ENCODE assay signal across 19 cellular contexts in the genomic region with DNA sequence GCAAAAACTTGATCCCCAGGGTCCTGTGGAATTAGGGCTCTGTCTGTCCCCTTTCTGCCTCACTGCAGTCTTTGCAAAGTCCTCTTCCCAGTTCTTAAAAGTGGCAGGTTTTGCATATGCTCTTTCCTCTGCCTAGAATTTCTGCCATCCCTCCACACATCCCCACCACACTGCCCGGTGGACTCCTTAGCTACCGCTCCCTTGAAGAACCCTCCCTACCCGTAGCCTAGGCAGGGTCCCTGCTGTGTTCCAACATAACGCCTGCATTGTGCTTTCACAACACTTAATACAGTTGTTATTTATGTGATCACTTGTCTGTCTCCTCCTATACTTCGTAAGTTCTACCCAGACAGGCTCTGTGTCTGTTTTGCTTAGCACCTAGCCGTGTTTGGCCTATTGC.
DNase-seq lines count a peak whose midpoint lies in the region; ATAC-seq and TF ChIP-seq lines count a peak whose summit lies in the region.
"Had no signal": no experiment of that assay in that cellular context is flagged by ENCODE, and none has a peak within 500 bp of the region (broad histone marks: within the 10 kb centered on the region; RNA-seq: fewer than 3 reads in every experiment).

No MANE protein-coding gene starts in this region.

- H3K4me3 ChIP-seq in Caco-2 (ENCODE audit: low read depth, low read length), result no peak overlapping the region
- H3K4me3 ChIP-seq in ascending aorta, result peak overlapping the region in 1 of 2 donors; percentile 31
- no peak overlapping the region for H3K4me3 ChIP-seq in iPS-20b (ENCODE audit: low read length)
- H3K4me3 ChIP-seq in stomach smooth muscle (ENCODE audit: low read length in 2 of 2), result no peak overlapping the region
- H3K4me3 ChIP-seq: HAP-1, MG63 had no signal

- H3K4me1 ChIP-seq in Caco-2 (peaks cover 8% of the 10 kb centered on the region), ascending aorta (peaks cover 34 to 75% of the 10 kb centered on the region in 2 donors), iPS-20b (ENCODE audit: insufficient read depth, low read length) (peaks cover 17% of the 10 kb centered on the region; the same call in 1 of the 2 replicates), stomach smooth muscle (ENCODE audit: control insufficient read depth, insufficient read depth, low read length) (peaks cover 53% of the 10 kb centered on the region)

- CTCF ChIA-PET in Caco-2 (lab: Charles Lee), result no interaction called here

- TF ChIP-seq CTCF in Caco-2 (IDR thresholded peaks at IDR 0.05; ENCODE audit: insufficient read depth in 1 of 2, low read depth in 1 of 2, low read length in 1 of 2, severe bottlenecking in 1 of 2, unreplicated experiment in 1 of 2) (no peak), ascending aorta (IDR thresholded peaks at IDR 0.05) (no peak)

- H3K36me3 Mint-ChIP-seq in Caco-2 (ENCODE audit: insufficient read depth, unreplicated experiment), result peaks cover 16% of the 10 kb centered on the region
- H3K36me3 Mint-ChIP-seq: IgD-negative memory B cell had no signal

- no peak overlapping the region for H3K4me3 Mint-ChIP-seq in Caco-2 (ENCODE audit: unreplicated experiment)
- H3K4me3 Mint-ChIP-seq: activated CD8-positive, alpha-beta T cell treated with anti-CD3 and anti-CD28 coated beads, Interleukin-2, amount 10 ng/mL, durations not matched to agents 7 days and 5 days; activated T-cell treated with anti-CD3 and anti-CD28 coated beads, Interleukin-2, amount 50 U/mL, for 72 hours; IgD-negative memory B cell had no signal

- peaks cover 30% of the 10 kb centered on the region for H3K4me1 Mint-ChIP-seq in Caco-2 (ENCODE audit: low read depth, unreplicated experiment)

- H3K27me3 Mint-ChIP-seq in Caco-2 (ENCODE audit: insufficient read depth, unreplicated experiment), result no peaks in the 10 kb centered on the region

- H3K9me3 ChIP-seq in Caco-2, result no peaks in the 10 kb centered on the region
- H3K9me3 ChIP-seq in ascending aorta, result no peaks in the 10 kb centered on the region
- no peaks in the 10 kb centered on the region for H3K9me3 ChIP-seq in iPS-20b (ENCODE audit: insufficient read depth, low read depth, low read length)
- no peaks in the 10 kb centered on the region for H3K9me3 ChIP-seq in stomach smooth muscle (ENCODE audit: control insufficient read depth in 2 of 2, low read length in 2 of 2)
- H3K9me3 ChIP-seq: HAP-1, MG63 had no signal

- H3K27ac Mint-ChIP-seq in Caco-2 (ENCODE audit: unreplicated experiment), result peak overlapping the region; percentile 74
- H3K27ac Mint-ChIP-seq: activated CD8-positive, alpha-beta T cell treated with anti-CD3 and anti-CD28 coated beads, Interleukin-2, amount 10 ng/mL, durations not matched to agents 7 days and 5 days; activated T-cell treated with anti-CD3 and anti-CD28 coated beads, Interleukin-2, amount 50 U/mL, for 72 hours had no signal

- DNase-seq in Caco-2 (no peak), ascending aorta (ENCODE audit: low spot score in 2 of 2) (no peak), NCI-H146 treated with DMSO at 0.1 percent for 48 hours (lab: John Stamatoyannopoulos, UW; ENCODE audit: unreplicated experiment) (no peak), D341Med (ENCODE audit: low spot score) (no peak)
- DNase-seq: activated CD8-positive, alpha-beta T cell treated with anti-CD3 and anti-CD28 coated beads, Interleukin-2, amount 10 ng/mL, durations not matched to agents 7 days and 5 days; activated naive CD4-positive, alpha-beta T cell treated with anti-CD3 and anti-CD28 coated beads, Interleukin-2, amount 50 U/mL, for 16 hours; activated T-cell treated with anti-CD3 and anti-CD28 coated beads, Interleukin-2, amount 50 U/mL, for 72 hours; C1 segment of cervical spinal cord; MG63; NCI-H1694; retina had no signal

- BruUV-seq in Caco-2 (replicated peaks; lab: Mats Ljungman, UMichigan), result no TSS peak

- H3K27me3 ChIP-seq in Caco-2 (replicated peaks; ENCODE audit: control insufficient read depth, insufficient read depth, low read length) (no peaks in the 10 kb centered on the region), ascending aorta (no peaks in the 10 kb centered on the region), iPS-20b (ENCODE audit: insufficient read depth, low read length) (no peaks in the 10 kb centered on the region), stomach smooth muscle (ENCODE audit: control insufficient read depth in 1 of 2, insufficient read depth in 2 of 2, low read length in 2 of 2) (no peaks in the 10 kb centered on the region)
- H3K27me3 ChIP-seq: MG63 had no signal

- peak overlapping the region; percentile 86 to 95 for H3K27ac ChIP-seq in ascending aorta
- no peak overlapping the region for H3K27ac ChIP-seq in iPS-20b (ENCODE audit: low read length)
- H3K27ac ChIP-seq in stomach smooth muscle (ENCODE audit: low read length), result peak overlapping the region; percentile 55
- H3K27ac ChIP-seq: HL-60 had no signal

- POLR2A ChIA-PET in Caco-2 (lab: Charles Lee), result no interaction called here

- intact Hi-C loops in Caco-2 (cut with micrococcal nuclease; ENCODE audit: unreplicated experiment) (no loop called here), ascending aorta (cut with DNase I) (no loop called here)

- 0 out of 2 replicates have a peak overlapping the region, but pooled peaks have one; percentile 6 for H3K9ac ChIP-seq in iPS-20b (ENCODE audit: low read depth, low read length)
- no peak overlapping the region for H3K9ac ChIP-seq in stomach smooth muscle (ENCODE audit: low read length in 2 of 2)

- H3K9me3 Mint-ChIP-seq in Caco-2 (ENCODE audit: unreplicated experiment), result no peaks in the 10 kb centered on the region
- H3K9me3 Mint-ChIP-seq: activated T-cell treated with anti-CD3 and anti-CD28 coated beads, Interleukin-2, amount 50 U/mL, for 72 hours; IgD-negative memory B cell had no signal

- no peaks in the 10 kb centered on the region for H3K36me3 ChIP-seq in Caco-2 (ENCODE audit: control insufficient read depth, insufficient read depth, low read length)
- H3K36me3 ChIP-seq in ascending aorta, result peaks cover 0 to 5% of the 10 kb centered on the region in 2 donors
- H3K36me3 ChIP-seq in iPS-20b (ENCODE audit: insufficient read depth, low read depth, low read length), result no peaks in the 10 kb centered on the region
- no peaks in the 10 kb centered on the region for H3K36me3 ChIP-seq in stomach smooth muscle (ENCODE audit: control insufficient read depth in 2 of 2, insufficient read depth in 2 of 2, low read length in 2 of 2)
- H3K36me3 ChIP-seq: HAP-1 had no signal

- ATAC-seq in HG03521 (IDR thresholded peaks at IDR 0.05; ENCODE audit: unreplicated experiment) (no peak), GM18861 (IDR thresholded peaks at IDR 0.05; ENCODE audit: unreplicated experiment) (no peak)
- ATAC-seq: activated CD4-positive, CD25-positive, alpha-beta regulatory T cell treated with anti-CD3 and anti-CD28 coated beads, Interleukin-2, amount 50 U/mL, for 24 hours; activated CD8-positive, alpha-beta T cell treated with anti-CD3 and anti-CD28 coated beads, Interleukin-2, amount 10 ng/mL, durations not matched to agents 7 days and 5 days; activated T-cell treated with anti-CD3 and anti-CD28 coated beads, Interleukin-2, amount 50 U/mL, for 72 hours had no signal
